22 cellular contexts compared by ENCODE assay signal in the genomic region with DNA sequence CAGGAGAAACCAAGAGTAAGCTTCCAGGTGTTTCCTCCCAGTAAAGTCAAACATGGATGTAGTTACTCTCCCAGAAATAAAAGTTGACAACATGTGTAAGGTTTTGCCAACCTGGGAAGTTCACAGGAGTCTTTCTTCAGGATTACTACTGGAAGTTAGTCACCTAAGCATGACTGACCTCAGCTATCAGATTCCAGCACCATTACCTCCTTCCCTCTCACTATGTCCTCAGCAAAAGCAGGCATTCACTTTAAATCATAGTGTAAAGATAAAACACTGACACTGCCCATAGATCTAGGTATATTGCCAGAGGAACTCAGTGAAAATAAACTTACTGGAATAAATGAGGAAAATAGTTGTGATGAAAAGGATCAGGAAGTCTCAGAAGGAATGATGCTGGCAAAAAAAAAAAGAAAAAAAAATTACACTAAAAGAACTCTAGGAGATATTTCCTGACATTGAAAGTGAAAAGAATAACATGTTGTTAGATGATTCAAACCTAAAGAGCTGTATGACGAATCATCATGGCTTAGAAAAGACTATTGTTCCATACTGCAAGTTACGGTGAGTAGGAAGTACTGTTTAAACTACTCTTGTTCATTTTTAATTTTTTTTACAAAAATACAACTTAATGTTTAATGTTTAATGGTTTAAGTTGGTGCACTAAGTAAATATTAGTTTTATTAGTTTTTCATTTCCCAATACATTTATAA.
A peak's percentile ranks its signal among the peaks of the same experiment; 100 is the strongest.
DNase-seq lines count a peak whose midpoint lies in the region; ATAC-seq and TF ChIP-seq lines count a peak whose summit lies in the region.
"Had no signal": no experiment of that assay in that cellular context is flagged by ENCODE, and none has a peak within 500 bp of the region (broad histone marks: within the 10 kb centered on the region; RNA-seq: fewer than 3 reads in every experiment).

No MANE protein-coding gene starts in this region.

- H3K9me3 ChIP-seq in RWPE2 (ENCODE audit: severe bottlenecking), result no peaks in the 10 kb centered on the region
- H3K9me3 ChIP-seq in suprapubic skin, result no peaks in the 10 kb centered on the region
- H3K9me3 ChIP-seq: BLaER1, gastrocnemius medialis, psoas muscle, upper lobe of left lung had no signal

- no peak for DNase-seq in RWPE2 (ENCODE audit: low spot score)
- no peak for DNase-seq in mesothelial cell of epicardium (ENCODE audit: low spot score in 2 of 2, unreplicated experiment in 2 of 2)
- no peak for DNase-seq in suprapubic skin (ENCODE audit: low spot score in 2 of 2)
- DNase-seq in DMS79 (lab: John Stamatoyannopoulos, UW), result no peak
- DNase-seq in OCI-M1 (lab: John Stamatoyannopoulos, UW), result no peak
- DNase-seq: activated effector memory CD4-positive, alpha-beta T cell treated with Interleukin-2 at 50 U/mL for 16 hours; amygdala; gastrocnemius medialis; HFFc6; naive thymus-derived CD8-positive, alpha-beta T cell; NCI-H1436 treated with DMSO at 0.1 percent for 48 hours; NCI-H446; psoas muscle; SJCRH30; upper lobe of left lung had no signal

- no peaks in the 10 kb centered on the region for H3K27me3 Mint-ChIP-seq in mesothelial cell of epicardium (ENCODE audit: low read depth)
- H3K27me3 Mint-ChIP-seq: naive thymus-derived CD8-positive, alpha-beta T cell; stimulated activated memory B cell treated with anti-CD40 and anti-IgM and Interleukin-4, amounts not matched to agents 10 μg/mL and 1 μg/mL and 100 μg/mL, for 72 hours had no signal

- H3K4me1 Mint-ChIP-seq in mesothelial cell of epicardium, result no peaks in the 10 kb centered on the region
- H3K4me1 Mint-ChIP-seq: naive thymus-derived CD8-positive, alpha-beta T cell; stimulated activated memory B cell treated with anti-CD40 and anti-IgM and Interleukin-4, amounts not matched to agents 10 μg/mL and 1 μg/mL and 100 μg/mL, for 72 hours had no signal

- H3K36me3 ChIP-seq in RWPE2 (ENCODE audit: low read depth), result no peaks in the 10 kb centered on the region
- H3K36me3 ChIP-seq in suprapubic skin, result no peaks in the 10 kb centered on the region
- H3K36me3 ChIP-seq: BLaER1, gastrocnemius medialis, upper lobe of left lung had no signal

- TF ChIP-seq POLR2A in suprapubic skin (IDR thresholded peaks at IDR 0.05), result no peak

- H3K4me3 ChIP-seq in RWPE2 (ENCODE audit: severe bottlenecking) (no peak overlapping the region), suprapubic skin (no peak overlapping the region)
- H3K4me3 ChIP-seq: BLaER1, gastrocnemius medialis, lung, psoas muscle, SJCRH30, upper lobe of left lung had no signal

- no peaks in the 10 kb centered on the region for H3K36me3 Mint-ChIP-seq in mesothelial cell of epicardium
- H3K36me3 Mint-ChIP-seq: naive thymus-derived CD8-positive, alpha-beta T cell; stimulated activated memory B cell treated with anti-CD40 and anti-IgM and Interleukin-4, amounts not matched to agents 10 μg/mL and 1 μg/mL and 100 μg/mL, for 72 hours had no signal

- H3K4me3 Mint-ChIP-seq in mesothelial cell of epicardium, result no peak overlapping the region
- H3K4me3 Mint-ChIP-seq: HFFc6; naive thymus-derived CD8-positive, alpha-beta T cell; stimulated activated memory B cell treated with anti-CD40 and anti-IgM and Interleukin-4, amounts not matched to agents 10 μg/mL and 1 μg/mL and 100 μg/mL, for 72 hours had no signal

- peaks cover 5% of the 10 kb centered on the region for H3K9me3 Mint-ChIP-seq in mesothelial cell of epicardium
- H3K9me3 Mint-ChIP-seq: stimulated activated memory B cell treated with anti-CD40 and anti-IgM and Interleukin-4, amounts not matched to agents 10 μg/mL and 1 μg/mL and 100 μg/mL, for 72 hours had no signal

- TF ChIP-seq CTCF in RWPE2 (IDR thresholded peaks at IDR 0.05; ENCODE audit: poor library complexity, severe bottlenecking) (no peak), mesothelial cell of epicardium (IDR thresholded peaks at IDR 0.05; ENCODE audit: unreplicated experiment) (no peak), suprapubic skin (IDR thresholded peaks at IDR 0.05) (no peak)

- H3K4me1 ChIP-seq in RWPE2 (ENCODE audit: insufficient read depth, poor library complexity, severe bottlenecking) (no peaks in the 10 kb centered on the region), suprapubic skin (no peaks in the 10 kb centered on the region)
- H3K4me1 ChIP-seq: BLaER1, gastrocnemius medialis, psoas muscle, SJCRH30, upper lobe of left lung had no signal

- ATAC-seq in GM19351 (IDR thresholded peaks at IDR 0.05; ENCODE audit: unreplicated experiment) (peak; percentile 76), HG02970 (IDR thresholded peaks at IDR 0.05; ENCODE audit: low FRiP score, unreplicated experiment) (peak; percentile 55), RWPE2 (ENCODE audit: low read depth) (peak; percentile 53; the same call in 1 of the 3 replicates), HG02588 (IDR thresholded peaks at IDR 0.05; ENCODE audit: unreplicated experiment) (no peak)
- ATAC-seq: activated CD4-positive, CD25-positive, alpha-beta regulatory T cell treated with anti-CD3 and anti-CD28 coated beads, Interleukin-2, amount 50 U/mL, for 24 hours; gastrocnemius medialis; naive thymus-derived CD8-positive, alpha-beta T cell; psoas muscle; stimulated activated memory B cell treated with anti-CD40 and anti-IgM and Interleukin-4, amounts not matched to agents 10 μg/mL and 1 μg/mL and 100 μg/mL, for 72 hours had no signal

- H3K27ac ChIP-seq in RWPE2 (ENCODE audit: poor library complexity, severe bottlenecking) (no peak overlapping the region), suprapubic skin (no peak overlapping the region)
- H3K27ac ChIP-seq: BLaER1, gastrocnemius medialis, psoas muscle, SJCRH30, upper lobe of left lung had no signal

- WGBS in suprapubic skin, result 71% methylated on average over 2 of the region's 2 CpGs

- H3K27me3 ChIP-seq in RWPE2 (ENCODE audit: insufficient read depth, poor library complexity, severe bottlenecking), result no peaks in the 10 kb centered on the region
- no peaks in the 10 kb centered on the region for H3K27me3 ChIP-seq in suprapubic skin
- H3K27me3 ChIP-seq: BLaER1, gastrocnemius medialis, SJCRH30, upper lobe of left lung had no signal

- peak overlapping the region; percentile 2 for H3K27ac Mint-ChIP-seq in mesothelial cell of epicardium
- H3K27ac Mint-ChIP-seq: HFFc6; naive thymus-derived CD8-positive, alpha-beta T cell; stimulated activated memory B cell treated with anti-CD40 and anti-IgM and Interleukin-4, amounts not matched to agents 10 μg/mL and 1 μg/mL and 100 μg/mL, for 72 hours had no signal

- no peak for TF ChIP-seq EP300 in suprapubic skin (IDR thresholded peaks at IDR 0.05)
